8 cellular contexts compared by ENCODE assay signal in the genomic region with DNA sequence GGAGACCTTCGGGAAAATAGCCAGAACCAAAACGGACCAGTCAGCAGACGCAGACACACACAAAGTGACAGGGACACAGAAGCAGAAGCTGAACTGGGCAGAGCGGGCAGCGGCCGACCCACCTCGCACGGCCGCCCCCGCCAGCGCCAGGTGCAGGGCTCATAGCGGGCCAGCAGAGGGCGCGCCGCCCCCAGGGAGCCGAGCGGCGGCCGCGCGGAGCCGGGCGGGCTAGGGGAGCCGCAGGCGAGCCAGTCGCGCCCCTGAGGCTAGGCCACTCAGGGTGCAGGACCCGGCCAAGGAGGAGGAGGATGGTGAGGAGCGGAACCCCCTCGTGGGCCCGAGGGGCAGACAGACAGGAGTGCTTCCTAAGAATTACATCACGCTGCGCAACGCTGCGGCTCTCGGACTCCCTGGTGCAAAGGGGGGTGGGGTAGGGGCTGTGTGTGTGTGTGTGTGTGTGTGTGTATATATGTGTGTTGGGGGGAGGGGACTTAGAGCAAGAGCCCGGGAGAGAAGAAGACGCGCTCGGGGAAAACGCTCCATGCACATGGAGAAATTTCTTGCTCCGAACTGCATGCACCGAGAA. TPM values are rescaled to one million over a fixed set of nuclear protein-coding genes. Genes with fewer than 3 reads are reported as not detected.
DNase-seq lines count a peak whose midpoint lies in the region; ATAC-seq and TF ChIP-seq lines count a peak whose summit lies in the region.

No MANE protein-coding gene starts in this region.

- DNase-seq in AML-193 (lab: John Stamatoyannopoulos, UW) (peak; percentile 15 to 44), GM19238 (ENCODE audit: insufficient read length, low spot score) (peak; percentile 73), RWPE1 (ENCODE audit: low spot score) (peak; percentile 60), head of caudate nucleus (peak in 41 of 42 donors; percentile 26 to 87 (median 72)), osteocyte (ENCODE audit: extremely low spot score, unreplicated experiment) (peak; percentile 90), upper lobe of left lung (peak; percentile 53 to 95)
- peak; percentile 69 for DNase-seq in activated naive CD4-positive, alpha-beta T cell treated with anti-CD3 and anti-CD28 coated beads, Interleukin-2, amount 10 ng/mL, durations not matched to agents 7 days and 5 days

- H3K27ac ChIP-seq in HUES48 (ENCODE audit: low read depth, low read length) (no peak overlapping the region), RWPE1 (peak overlapping the region; percentile 89), upper lobe of left lung (peak overlapping the region in 1 of 4 donors; percentile 76)

- H3K27me3 Mint-ChIP-seq in activated naive CD4-positive, alpha-beta T cell treated with anti-CD3 and anti-CD28 coated beads, Interleukin-2, amount 10 ng/mL, durations not matched to agents 7 days and 5 days = peaks cover 86% of the 10 kb centered on the region
- peaks cover 49% of the 10 kb centered on the region for H3K27me3 Mint-ChIP-seq in osteocyte (ENCODE audit: unreplicated experiment)

- peak overlapping the region; percentile 69 for H3K4me3 Mint-ChIP-seq in activated naive CD4-positive, alpha-beta T cell treated with anti-CD3 and anti-CD28 coated beads, Interleukin-2, amount 10 ng/mL, durations not matched to agents 7 days and 5 days
- peak overlapping the region; percentile 62 for H3K4me3 Mint-ChIP-seq in osteocyte (ENCODE audit: unreplicated experiment)

- POLR2A ChIA-PET in RWPE1 (lab: Yijun Ruan, JAX; ENCODE audit: low non-redundant PET) = no interaction called here

- TF ChIP-seq EP300 in upper lobe of left lung (IDR thresholded peaks at IDR 0.05) = no peak

- H3K4me1 ChIP-seq in HUES48 (ENCODE audit: control insufficient read depth, insufficient read depth, low read length) = peaks cover 11% of the 10 kb centered on the region
- H3K4me1 ChIP-seq in upper lobe of left lung = peaks cover 46 to 56% (median 49%) of the 10 kb centered on the region in 4 donors

- H3K9me3 Mint-ChIP-seq in activated naive CD4-positive, alpha-beta T cell treated with anti-CD3 and anti-CD28 coated beads, Interleukin-2, amount 10 ng/mL, durations not matched to agents 7 days and 5 days = no peaks in the 10 kb centered on the region
- H3K9me3 Mint-ChIP-seq in osteocyte (ENCODE audit: unreplicated experiment) = no peaks in the 10 kb centered on the region

- peaks cover 32% of the 10 kb centered on the region for H3K4me1 Mint-ChIP-seq in activated naive CD4-positive, alpha-beta T cell treated with anti-CD3 and anti-CD28 coated beads, Interleukin-2, amount 10 ng/mL, durations not matched to agents 7 days and 5 days
- peaks cover 26% of the 10 kb centered on the region for H3K4me1 Mint-ChIP-seq in osteocyte (ENCODE audit: unreplicated experiment)

- H3K27ac Mint-ChIP-seq in activated naive CD4-positive, alpha-beta T cell treated with anti-CD3 and anti-CD28 coated beads, Interleukin-2, amount 10 ng/mL, durations not matched to agents 7 days and 5 days = no peak overlapping the region
- no peak overlapping the region for H3K27ac Mint-ChIP-seq in osteocyte (ENCODE audit: unreplicated experiment)

- peak; percentile 99 for TF ChIP-seq CTCF in RWPE1 (conservative IDR thresholded peaks at IDR 0.05; ENCODE audit: low read depth)
- peak; percentile 99 for TF ChIP-seq CTCF in osteocyte (IDR thresholded peaks at IDR 0.05)
- TF ChIP-seq CTCF in upper lobe of left lung (IDR thresholded peaks at IDR 0.05) = peak; percentile 95 to 100 (median 97)

- no peaks in the 10 kb centered on the region for H3K36me3 ChIP-seq in HUES48 (ENCODE audit: control insufficient read depth, insufficient read depth, low read length)
- H3K36me3 ChIP-seq in upper lobe of left lung = no peaks in the 10 kb centered on the region

- H3K9me3 ChIP-seq in HUES48 (ENCODE audit: control insufficient read depth, insufficient read depth, low read length) (no peaks in the 10 kb centered on the region), upper lobe of left lung (no peaks in the 10 kb centered on the region)

- CTCF ChIA-PET in RWPE1 (lab: Yijun Ruan, JAX) = interaction anchor here (0.6 to 5.6 kb wide), 18 partner anchors 9 to 631 kb away, joined by 3 to 69 read pairs (median 4); no protein-coding TSS in a partner anchor
- CTCF ChIA-PET in activated naive CD4-positive, alpha-beta T cell treated with anti-CD3 and anti-CD28 coated beads, Interleukin-2, amount 10 ng/mL, durations not matched to agents 7 days and 5 days (lab: Charles Lee) = interaction anchor here (0.7 to 6.9 kb wide), 10 partner anchors 16 to 194 kb away, joined by 3 to 93 read pairs (median 10); no protein-coding TSS in a partner anchor

- no peak for TF ChIP-seq POLR2A in upper lobe of left lung (IDR thresholded peaks at IDR 0.05)

- intact Hi-C loops in head of caudate nucleus (cut with DNase I) = loop anchor here (2.0 kb wide), 1 partner anchor 124 kb away; no protein-coding TSS in a partner anchor

- 0 to 2% methylated on average over 20 to 43 of the region's 43 CpGs for WGBS in upper lobe of left lung, 2 donors

- H3K4me3 ChIP-seq in HUES48 (ENCODE audit: low read depth, low read length) = peak overlapping the region; percentile 63
- H3K4me3 ChIP-seq in upper lobe of left lung = peak overlapping the region; percentile 32 to 59 (median 54)

- H3K27me3 ChIP-seq in HUES48 (ENCODE audit: control insufficient read depth, insufficient read depth, low read length) (peaks cover 64% of the 10 kb centered on the region), upper lobe of left lung (peaks cover 0 to 32% (median 10%) of the 10 kb centered on the region in 4 donors)

- H3K36me3 Mint-ChIP-seq in activated naive CD4-positive, alpha-beta T cell treated with anti-CD3 and anti-CD28 coated beads, Interleukin-2, amount 10 ng/mL, durations not matched to agents 7 days and 5 days = peaks cover 3% of the 10 kb centered on the region
- H3K36me3 Mint-ChIP-seq in osteocyte (ENCODE audit: unreplicated experiment) = no peaks in the 10 kb centered on the region

- peak; percentile 76 to 91 for ATAC-seq in upper lobe of left lung (ENCODE audit: low FRiP score in 2 of 2)

- no peak overlapping the region for H3K9ac ChIP-seq in HUES48 (ENCODE audit: low read depth, low read length)

RNA-seq across cellular contexts. Expression of gene NOG, which starts 0.9 kb away (rescaled TPM):
- total RNA-seq in osteocyte (not detected in 2 replicates), upper lobe of left lung (1 to 10 TPM in 4 of 6 donors, under 1 TPM in 1, not detected in 1; 0.80 to 8.5 (median 2.2) TPM)

Comparison
In these comparisons a context has a peak if more than half of its experiments do, and no peak if none do; other contexts are left out.
1. DNase-seq: peak in every context shown above with its lines; median percentile 90 in osteocyte; 74 in upper lobe of left lung; 73 in GM19238; 72 in head of caudate nucleus; 69 in activated naive CD4-positive, alpha-beta T cell treated with anti-CD3 and anti-CD28 coated beads, Interleukin-2, amount 10 ng/mL, durations not matched to agents 7 days and 5 days; 60 in RWPE1; 30 in AML-193.